In genomic region chr19:3163230-3163886, GRCh38 we compare ENCODE assay signal across 1 cellular context.
TF ChIP-seq lines count a peak whose summit lies in the region.

No MANE protein-coding gene starts in this region.

TF ChIP-seq in IMR-90, 13 proteins besides CTCF, POLR2A, EP300 and RAD21 (continued from another document):
- TF ChIP-seq USF2 (IDR thresholded peaks at IDR 0.05; ENCODE audit: low read depth, low read length) (no peak), SMC3 (IDR thresholded peaks at IDR 0.05; ENCODE audit: low read depth, low read length) (peak; percentile 86), MAZ (IDR thresholded peaks at IDR 0.05; ENCODE audit: borderline replicate concordance, low read depth, low read length) (peak; percentile 37; the same call in 1 of the 2 replicates)
